17 cellular contexts compared by ENCODE assay signal in genomic region chr2:189641565-189641964, GRCh38. TPM values are rescaled to one million over a fixed set of nuclear protein-coding genes. Genes with fewer than 3 reads are reported as not detected.
DNase-seq lines count a peak whose midpoint lies in the region; ATAC-seq, FAIRE-seq and TF ChIP-seq lines count a peak whose summit lies in the region.
"Had no signal": no experiment of that assay in that cellular context is flagged by ENCODE, and none has a peak within 500 bp of the region (broad histone marks: within the 10 kb centered on the region; RNA-seq: fewer than 3 reads in every experiment).

No MANE protein-coding gene starts in this region.

- H3K9me3 Mint-ChIP-seq in activated CD4-positive, alpha-beta T cell treated with anti-CD3 and anti-CD28 coated beads, Interleukin-2, amount 10 ng/mL, durations not matched to agents 7 days and 5 days: peaks cover 3% of the 10 kb centered on the region
- H3K9me3 Mint-ChIP-seq: T-helper 1 cell treated with Interleukin-12 subunit alpha and Interleukin-12 subunit beta and Interleukin-4 antibody, amounts not matched to agents 30 μg/mL and 1 μg/mL, for 36 hours had no signal

- no peak overlapping the region for H3K27ac Mint-ChIP-seq in activated CD4-positive, alpha-beta T cell treated with anti-CD3 and anti-CD28 coated beads, Interleukin-2, amount 10 ng/mL, durations not matched to agents 7 days and 5 days
- H3K27ac Mint-ChIP-seq: stimulated activated memory B cell treated with anti-CD40 and anti-IgM and Interleukin-4, amounts not matched to agents 10 μg/mL and 1 μg/mL and 100 μg/mL, for 72 hours; T-helper 1 cell treated with Interleukin-12 subunit alpha and Interleukin-12 subunit beta and Interleukin-4 antibody, amounts not matched to agents 30 μg/mL and 1 μg/mL, for 36 hours had no signal

- no peak for FAIRE-seq in bronchial epithelial cell (lab: Jason Lieb, UNC)
- FAIRE-seq: G401.6, HTR-8/SVneo had no signal

- H3K79me1 ChIP-seq in IMR-90 (ENCODE audit: low read depth in 1 of 2, low read length in 2 of 2): no peaks in the 10 kb centered on the region

- peaks cover 2% of the 10 kb centered on the region for H3K36me3 Mint-ChIP-seq in activated CD4-positive, alpha-beta T cell treated with anti-CD3 and anti-CD28 coated beads, Interleukin-2, amount 10 ng/mL, durations not matched to agents 7 days and 5 days (ENCODE audit: low read depth)
- H3K36me3 Mint-ChIP-seq: stimulated activated memory B cell treated with anti-CD40 and anti-IgM and Interleukin-4, amounts not matched to agents 10 μg/mL and 1 μg/mL and 100 μg/mL, for 72 hours had no signal

- POLR2A ChIA-PET in activated CD4-positive, alpha-beta T cell treated with anti-CD3 and anti-CD28 coated beads, Interleukin-2, amount 10 ng/mL, durations not matched to agents 7 days and 5 days (lab: Charles Lee): interaction anchor here (0.6 kb wide), 1 partner anchor 540 kb away, joined by 3 read pairs; no protein-coding TSS in a partner anchor
- POLR2A ChIA-PET in IMR-90 (lab: Charles Lee; ENCODE audit: unreplicated experiment): no interaction called here

- TF ChIP-seq CTCF in IMR-90 (conservative IDR thresholded peaks at IDR 0.05; ENCODE audit: low read depth, low read length) (no peak), bronchial epithelial cell (IDR thresholded peaks at IDR 0.05; ENCODE audit: insufficient read depth, low read length, severe bottlenecking) (no peak)

- TF ChIP-seq POLR2A in IMR-90 (IDR thresholded peaks at IDR 0.05; ENCODE audit: low read depth, low read length): no peak

- no peak overlapping the region for H3K4me2 ChIP-seq in IMR-90 (ENCODE audit: low read depth, low read length)

- CTCF ChIA-PET in activated CD4-positive, alpha-beta T cell treated with anti-CD3 and anti-CD28 coated beads, Interleukin-2, amount 10 ng/mL, durations not matched to agents 7 days and 5 days (lab: Charles Lee): no interaction called here
- CTCF ChIA-PET in IMR-90 (lab: Yijun Ruan, JAX): no interaction called here

- H3K36me3 ChIP-seq in IMR-90 (ENCODE audit: control insufficient read depth, insufficient read depth, low read length): no peaks in the 10 kb centered on the region
- H3K36me3 ChIP-seq in bronchial epithelial cell (ENCODE audit: control insufficient read depth, insufficient read depth, low read length): no peaks in the 10 kb centered on the region

- intact Hi-C loops in IMR-90 (cut with micrococcal nuclease): no loop called here

- H4K20me1 ChIP-seq in IMR-90 (ENCODE audit: insufficient read depth, low read length): no peaks in the 10 kb centered on the region

- H3K9ac ChIP-seq in IMR-90 (ENCODE audit: low read depth, low read length): no peak overlapping the region

- no peaks in the 10 kb centered on the region for H3K4me1 ChIP-seq in IMR-90 (ENCODE audit: control insufficient read depth, insufficient read depth, low read length)
- H3K4me1 ChIP-seq: psoas muscle had no signal

- H2BK120ac ChIP-seq in IMR-90 (ENCODE audit: low read depth, low read length): no peak overlapping the region

- no TSS peak for BruUV-seq in IMR-90 (replicated peaks; lab: Mats Ljungman, UMichigan)

- no peak overlapping the region for H3K27ac ChIP-seq in IMR-90 (ENCODE audit: insufficient read depth, low read length)
- H3K27ac ChIP-seq: dorsolateral prefrontal cortex, psoas muscle, RWPE1 had no signal

- DNase-seq in activated CD4-positive, alpha-beta T cell treated with anti-CD3 and anti-CD28 coated beads, Interleukin-2, amount 50 U/mL, for 48 hours: peak; percentile 26 to 51
- no peak for DNase-seq in activated CD4-positive, alpha-beta T cell treated with anti-CD3 and anti-CD28 coated beads, Interleukin-2, amount 10 ng/mL, durations not matched to agents 7 days and 5 days
- DNase-seq in IMR-90 (peak; percentile 66), bronchial epithelial cell (ENCODE audit: low read depth) (peak; percentile 50), NCI-H2227 (lab: John Stamatoyannopoulos, UW; ENCODE audit: unreplicated experiment) (no peak), activated gamma-delta T cell (lab: John Stamatoyannopoulos, UW) (no peak), NCI-H1436 treated with DMSO at 0.1 percent for 48 hours (lab: John Stamatoyannopoulos, UW) (no peak)
- peak; percentile 15 to 32 for DNase-seq in stimulated activated CD4-positive, alpha-beta T cell treated with anti-CD3 and anti-CD28 coated beads, Interleukin-4, amount 100 ng/mL, for 48 hours (ENCODE audit: low read depth in 2 of 2)
- DNase-seq: dorsolateral prefrontal cortex, MM.1S, NCI-H2081, psoas muscle had no signal

- WGBS in IMR-90 (ENCODE audit: extremely low coverage in 2 of 2, insufficient read length in 1 of 2), 2 experiments: 56% methylated on average over 2 of the region's 2 CpGs; no CpG with 5 or more reads in 1 of the 2 experiments

- no peak overlapping the region for H2BK5ac ChIP-seq in IMR-90 (ENCODE audit: low read depth, low read length, poor library complexity, severe bottlenecking)

- no peak overlapping the region for H3K14ac ChIP-seq in IMR-90 (replicated peaks; ENCODE audit: low read depth, low read length)

- H4K5ac ChIP-seq in IMR-90 (ENCODE audit: low read depth, low read length): no peak overlapping the region

- H2AFZ ChIP-seq in IMR-90 (replicated peaks; ENCODE audit: low read length, poor library complexity): no peak overlapping the region

- H3K56ac ChIP-seq in IMR-90 (ENCODE audit: extremely low read depth, insufficient read depth, low read length): no peak overlapping the region

- in situ Hi-C loops in IMR-90 (cut with MboI; ENCODE audit: low sequenced_read_pairs): no loop called here

- ATAC-seq in IMR-90 (ENCODE audit: low read depth): no peak
- ATAC-seq: psoas muscle; stimulated activated memory B cell treated with anti-CD40 and anti-IgM and Interleukin-4, amounts not matched to agents 10 μg/mL and 1 μg/mL and 100 μg/mL, for 72 hours had no signal

- H4K91ac ChIP-seq in IMR-90 (ENCODE audit: insufficient read depth, low read depth, low read length): no peak overlapping the region

- H3K4me3 ChIP-seq in IMR-90 (ENCODE audit: insufficient read depth, low read depth, low read length) (no peak overlapping the region), bronchial epithelial cell (ENCODE audit: low read depth, low read length) (no peak overlapping the region)
- H3K4me3 ChIP-seq: dorsolateral prefrontal cortex, psoas muscle had no signal

- TF ChIP-seq RAD21 in IMR-90 (IDR thresholded peaks at IDR 0.05; ENCODE audit: low read length): no peak

- H2AK9ac ChIP-seq in IMR-90 (replicated peaks; ENCODE audit: low read depth, low read length, poor library complexity): no peak overlapping the region

- no peaks in the 10 kb centered on the region for H3K9me3 ChIP-seq in IMR-90 (ENCODE audit: control insufficient read depth, insufficient read depth, low read length)
- H3K9me3 ChIP-seq: psoas muscle had no signal

- no peak overlapping the region for H2BK20ac ChIP-seq in IMR-90 (ENCODE audit: low read depth, low read length)

- no peaks in the 10 kb centered on the region for H3K9me1 ChIP-seq in IMR-90 (ENCODE audit: insufficient read depth, low read length)

- no peaks in the 10 kb centered on the region for H3K27me3 Mint-ChIP-seq in activated CD4-positive, alpha-beta T cell treated with anti-CD3 and anti-CD28 coated beads, Interleukin-2, amount 10 ng/mL, durations not matched to agents 7 days and 5 days
- H3K27me3 Mint-ChIP-seq: stimulated activated memory B cell treated with anti-CD40 and anti-IgM and Interleukin-4, amounts not matched to agents 10 μg/mL and 1 μg/mL and 100 μg/mL, for 72 hours had no signal

- no peak overlapping the region for H3K4me3 Mint-ChIP-seq in activated CD4-positive, alpha-beta T cell treated with anti-CD3 and anti-CD28 coated beads, Interleukin-2, amount 10 ng/mL, durations not matched to agents 7 days and 5 days
- H3K4me3 Mint-ChIP-seq: stimulated activated memory B cell treated with anti-CD40 and anti-IgM and Interleukin-4, amounts not matched to agents 10 μg/mL and 1 μg/mL and 100 μg/mL, for 72 hours; T-helper 1 cell treated with Interleukin-12 subunit alpha and Interleukin-12 subunit beta and Interleukin-4 antibody, amounts not matched to agents 30 μg/mL and 1 μg/mL, for 36 hours had no signal

- H3K4ac ChIP-seq in IMR-90 (ENCODE audit: low read depth, low read length): no peak overlapping the region

- H3K4me1 Mint-ChIP-seq in activated CD4-positive, alpha-beta T cell treated with anti-CD3 and anti-CD28 coated beads, Interleukin-2, amount 10 ng/mL, durations not matched to agents 7 days and 5 days: peaks cover 6% of the 10 kb centered on the region
- H3K4me1 Mint-ChIP-seq: stimulated activated memory B cell treated with anti-CD40 and anti-IgM and Interleukin-4, amounts not matched to agents 10 μg/mL and 1 μg/mL and 100 μg/mL, for 72 hours had no signal

- no peak overlapping the region for H3K23ac ChIP-seq in IMR-90 (ENCODE audit: low read depth, low read length)

- H2AK5ac ChIP-seq in IMR-90 (ENCODE audit: low read depth, low read length): no peak overlapping the region

- dilution Hi-C loops in IMR-90 (cut with HindIII; ENCODE audit: low sequenced_read_pairs, unreplicated experiment): no loop called here

- H2BK15ac ChIP-seq in IMR-90 (ENCODE audit: low read depth, low read length): no peak overlapping the region

- no peaks in the 10 kb centered on the region for H3K27me3 ChIP-seq in IMR-90 (ENCODE audit: control insufficient read depth, insufficient read depth, low read length)
- no peaks in the 10 kb centered on the region for H3K27me3 ChIP-seq in bronchial epithelial cell (ENCODE audit: control insufficient read depth, insufficient read depth, low read length)
- H3K27me3 ChIP-seq: dorsolateral prefrontal cortex had no signal

- no peak overlapping the region for H4K8ac ChIP-seq in IMR-90 (ENCODE audit: low read depth in 2 of 2, low read length in 2 of 2)

- no peak overlapping the region; the same call in 1 of the 2 replicates for H3K18ac ChIP-seq in IMR-90 (ENCODE audit: low read depth, low read length)

TF ChIP-seq in IMR-90, 13 proteins besides CTCF, POLR2A, EP300 and RAD21 (continues in another document):
- no peak for TF ChIP-seq SMC3 (IDR thresholded peaks at IDR 0.05; ENCODE audit: low read depth, low read length)

RNA-seq across cellular contexts. Expression of gene ASNSD1, which starts 19.7 kb away (rescaled TPM):
- total RNA-seq in activated CD4-positive, alpha-beta T cell treated with anti-CD3 and anti-CD28 coated beads, Interleukin-2, amount 10 ng/mL, durations not matched to agents 7 days and 5 days: 10 to 100 TPM; 34.8 to 40.3 TPM
- total RNA-seq in IMR-90 (2012; rRNA removed) (35.7 and 67.5 TPM in 2 replicates), bronchial epithelial cell (30.3 and 36.6 TPM in 2 replicates)
- polyA plus RNA-seq in IMR-90 (2012; rRNA removed): 20.0 and 29.1 TPM in 2 replicates
- 8.7 and 10.1 TPM in 2 replicates for polyA plus RNA-seq in IMR-90 (2012; cell fraction: cytosol; rRNA removed)
- 3.1 and 9.5 TPM in 2 replicates for polyA plus RNA-seq in IMR-90 (2012; cell fraction: nucleus; rRNA removed; ENCODE audit: low replicate concordance)

RNA-seq across cellular contexts. Expression of gene ANKAR, which starts 32.9 kb away (rescaled TPM):
- total RNA-seq in activated CD4-positive, alpha-beta T cell treated with anti-CD3 and anti-CD28 coated beads, Interleukin-2, amount 10 ng/mL, durations not matched to agents 7 days and 5 days: 1 to 10 TPM; 4.0 to 4.8 TPM
- total RNA-seq in IMR-90 (2012; rRNA removed): 2.2 and 4.4 TPM in 2 replicates
- polyA plus RNA-seq in IMR-90 (2012; rRNA removed): 0.96 and 1.1 TPM in 2 replicates
- polyA plus RNA-seq in IMR-90 (2012; cell fraction: cytosol; rRNA removed): 0.25 and 0.53 TPM in 2 replicates
- polyA plus RNA-seq in IMR-90 (2012; cell fraction: nucleus; rRNA removed; ENCODE audit: low replicate concordance): 0.66 and 3.6 TPM in 2 replicates
- total RNA-seq in bronchial epithelial cell: 2.1 and 3.7 TPM in 2 replicates

Comparison
In these comparisons a context has a peak if more than half of its experiments do, and no peak if none do; other contexts are left out.
1. DNase-seq: peak in activated CD4-positive, alpha-beta T cell treated with anti-CD3 and anti-CD28 coated beads, Interleukin-2, amount 50 U/mL, for 48 hours (2 of 2), IMR-90 (single experiment), bronchial epithelial cell (single experiment) and stimulated activated CD4-positive, alpha-beta T cell treated with anti-CD3 and anti-CD28 coated beads, Interleukin-4, amount 100 ng/mL, for 48 hours (2 of 2); none in activated CD4-positive, alpha-beta T cell treated with anti-CD3 and anti-CD28 coated beads, Interleukin-2, amount 10 ng/mL, durations not matched to agents 7 days and 5 days (single experiment), NCI-H2227 (single experiment), activated gamma-delta T cell (single experiment) and NCI-H1436 treated with DMSO at 0.1 percent for 48 hours (single experiment).